In genomic region chr19:17512574-17512939, GRCh38 we compare ENCODE assay signal across 9 cellular contexts. TPM values are rescaled to one million over a fixed set of nuclear protein-coding genes. Genes with fewer than 3 reads are reported as not detected.
A peak's percentile ranks its signal among the peaks of the same experiment; 100 is the strongest.
DNase-seq lines count a peak whose midpoint lies in the region; ATAC-seq lines count a peak whose summit lies in the region.
"Had no signal": no experiment of that assay in that cellular context is flagged by ENCODE, and none has a peak within 500 bp of the region (broad histone marks: within the 10 kb centered on the region; RNA-seq: fewer than 3 reads in every experiment).

No MANE protein-coding gene starts in this region.

- no peaks in the 10 kb centered on the region for H3K27me3 ChIP-seq in thymus (ENCODE audit: control insufficient read depth, insufficient read depth)

- peak overlapping the region; percentile 98 for H3K27ac Mint-ChIP-seq in activated T-cell treated with anti-CD3 and anti-CD28 coated beads, Interleukin-2, amount 50 U/mL, for 24 hours
- peak overlapping the region; percentile 99 for H3K27ac Mint-ChIP-seq in activated naive CD8-positive, alpha-beta T cell treated with anti-CD3 and anti-CD28 coated beads, Interleukin-2, amount 10 ng/mL, durations not matched to agents 7 days and 5 days

- peaks cover 18% of the 10 kb centered on the region for H3K36me3 ChIP-seq in thymus (ENCODE audit: control insufficient read depth, insufficient read depth)

- POLR2A ChIA-PET in activated naive CD8-positive, alpha-beta T cell treated with anti-CD3 and anti-CD28 coated beads, Interleukin-2, amount 10 ng/mL, durations not matched to agents 7 days and 5 days (lab: Charles Lee), result interaction anchor here (5.2 kb wide), 1 partner anchor 10 kb away, joined by 88 read pairs; no protein-coding TSS in a partner anchor

- peaks cover 4% of the 10 kb centered on the region for H3K9me3 Mint-ChIP-seq in activated T-cell treated with anti-CD3 and anti-CD28 coated beads, Interleukin-2, amount 50 U/mL, for 24 hours
- H3K9me3 Mint-ChIP-seq in activated naive CD8-positive, alpha-beta T cell treated with anti-CD3 and anti-CD28 coated beads, Interleukin-2, amount 10 ng/mL, durations not matched to agents 7 days and 5 days, result peaks cover 5% of the 10 kb centered on the region

- peak overlapping the region; percentile 97 for H3K4me3 Mint-ChIP-seq in activated T-cell treated with anti-CD3 and anti-CD28 coated beads, Interleukin-2, amount 50 U/mL, for 24 hours
- peak overlapping the region; percentile 98 for H3K4me3 Mint-ChIP-seq in activated naive CD8-positive, alpha-beta T cell treated with anti-CD3 and anti-CD28 coated beads, Interleukin-2, amount 10 ng/mL, durations not matched to agents 7 days and 5 days

- no peaks in the 10 kb centered on the region for H3K27me3 Mint-ChIP-seq in activated T-cell treated with anti-CD3 and anti-CD28 coated beads, Interleukin-2, amount 50 U/mL, for 24 hours
- no peaks in the 10 kb centered on the region for H3K27me3 Mint-ChIP-seq in activated naive CD8-positive, alpha-beta T cell treated with anti-CD3 and anti-CD28 coated beads, Interleukin-2, amount 10 ng/mL, durations not matched to agents 7 days and 5 days

- WGBS in thymus, result 40% methylated on average over 9 of the region's 9 CpGs

- H3K36me3 Mint-ChIP-seq in activated T-cell treated with anti-CD3 and anti-CD28 coated beads, Interleukin-2, amount 50 U/mL, for 24 hours (ENCODE audit: low read depth), result peaks cover 61% of the 10 kb centered on the region
- peaks cover 37% of the 10 kb centered on the region for H3K36me3 Mint-ChIP-seq in activated naive CD8-positive, alpha-beta T cell treated with anti-CD3 and anti-CD28 coated beads, Interleukin-2, amount 10 ng/mL, durations not matched to agents 7 days and 5 days

- H3K9me3 ChIP-seq in thymus (ENCODE audit: control insufficient read depth), result peaks cover 5% of the 10 kb centered on the region

- H3K4me1 Mint-ChIP-seq in activated T-cell treated with anti-CD3 and anti-CD28 coated beads, Interleukin-2, amount 50 U/mL, for 24 hours (ENCODE audit: low read depth), result peaks cover 42% of the 10 kb centered on the region
- H3K4me1 Mint-ChIP-seq in activated naive CD8-positive, alpha-beta T cell treated with anti-CD3 and anti-CD28 coated beads, Interleukin-2, amount 10 ng/mL, durations not matched to agents 7 days and 5 days, result peaks cover 28% of the 10 kb centered on the region

- peak overlapping the region; percentile 93 for H3K27ac ChIP-seq in thymus (ENCODE audit: low read depth)

- no peak for ATAC-seq in activated naive CD8-positive, alpha-beta T cell treated with anti-CD3 and anti-CD28 coated beads, Interleukin-2, amount 10 ng/mL, durations not matched to agents 7 days and 5 days (ENCODE audit: low read depth)
- ATAC-seq in left colon, result peak; percentile 9
- no peak for ATAC-seq in HG03521 (IDR thresholded peaks at IDR 0.05; ENCODE audit: unreplicated experiment)

- peak overlapping the region; percentile 81 for H3K4me3 ChIP-seq in thymus (ENCODE audit: low read length)

- peaks cover 12% of the 10 kb centered on the region for H3K4me1 ChIP-seq in thymus (ENCODE audit: control insufficient read depth, insufficient read depth, low read length)

- no peak for DNase-seq in activated T-cell treated with anti-CD3 and anti-CD28 coated beads, Interleukin-2, amount 50 U/mL, for 24 hours
- DNase-seq in activated T-cell treated with anti-CD3 and anti-CD28 coated beads for 4 hours (no peak), left colon (no peak), Kasumi-1 (lab: John Stamatoyannopoulos, UW) (no peak), NCI-H1092 treated with DMSO at 0.1 percent for 48 hours (lab: John Stamatoyannopoulos, UW) (no peak)
- DNase-seq in activated naive CD8-positive, alpha-beta T cell treated with anti-CD3 and anti-CD28 coated beads, Interleukin-2, amount 10 ng/mL, durations not matched to agents 7 days and 5 days, result no peak

- intact Hi-C loops in left colon (cut with DNase I, micrococcal nuclease), result no loop called here

RNA-seq across cellular contexts. Expression of gene PGLS, which starts 1.1 kb away (rescaled TPM):
- 10 to 100 TPM; 85.4 to 90.3 TPM for total RNA-seq in activated naive CD8-positive, alpha-beta T cell treated with anti-CD3 and anti-CD28 coated beads, Interleukin-2, amount 10 ng/mL, durations not matched to agents 7 days and 5 days
- total RNA-seq in left colon, result 100 to 1,000 TPM in 1 of 2 donors, 10 to 100 TPM in 1; 89.8 to 100 TPM
- 73.5 TPM for polyA plus RNA-seq in thymus

RNA-seq across cellular contexts. Expression of gene SLC27A1, which starts 42.2 kb away (rescaled TPM):
- 1 to 10 TPM; 8.4 to 9.8 TPM for total RNA-seq in activated naive CD8-positive, alpha-beta T cell treated with anti-CD3 and anti-CD28 coated beads, Interleukin-2, amount 10 ng/mL, durations not matched to agents 7 days and 5 days
- 1 to 10 TPM; 4.8 to 7.1 TPM for total RNA-seq in left colon
- 11.9 TPM for polyA plus RNA-seq in thymus

RNA-seq across cellular contexts. Expression of gene COLGALT1, which starts 42.9 kb away (rescaled TPM):
- 10 to 100 TPM; 63.3 to 68.4 TPM for total RNA-seq in activated naive CD8-positive, alpha-beta T cell treated with anti-CD3 and anti-CD28 coated beads, Interleukin-2, amount 10 ng/mL, durations not matched to agents 7 days and 5 days
- total RNA-seq in left colon, result 10 to 100 TPM; 48.3 to 53.3 TPM
- 69.5 TPM for polyA plus RNA-seq in thymus

RNA-seq across cellular contexts. Expression of gene NXNL1, which starts 51.8 kb away (rescaled TPM):
- total RNA-seq in activated naive CD8-positive, alpha-beta T cell treated with anti-CD3 and anti-CD28 coated beads, Interleukin-2, amount 10 ng/mL, durations not matched to agents 7 days and 5 days, result not detected
- not detected for total RNA-seq in left colon
- not detected for polyA plus RNA-seq in thymus
- total RNA-seq: Daoy had no signal
